ENCODE assay signal across 9 cellular contexts in the genomic region with DNA sequence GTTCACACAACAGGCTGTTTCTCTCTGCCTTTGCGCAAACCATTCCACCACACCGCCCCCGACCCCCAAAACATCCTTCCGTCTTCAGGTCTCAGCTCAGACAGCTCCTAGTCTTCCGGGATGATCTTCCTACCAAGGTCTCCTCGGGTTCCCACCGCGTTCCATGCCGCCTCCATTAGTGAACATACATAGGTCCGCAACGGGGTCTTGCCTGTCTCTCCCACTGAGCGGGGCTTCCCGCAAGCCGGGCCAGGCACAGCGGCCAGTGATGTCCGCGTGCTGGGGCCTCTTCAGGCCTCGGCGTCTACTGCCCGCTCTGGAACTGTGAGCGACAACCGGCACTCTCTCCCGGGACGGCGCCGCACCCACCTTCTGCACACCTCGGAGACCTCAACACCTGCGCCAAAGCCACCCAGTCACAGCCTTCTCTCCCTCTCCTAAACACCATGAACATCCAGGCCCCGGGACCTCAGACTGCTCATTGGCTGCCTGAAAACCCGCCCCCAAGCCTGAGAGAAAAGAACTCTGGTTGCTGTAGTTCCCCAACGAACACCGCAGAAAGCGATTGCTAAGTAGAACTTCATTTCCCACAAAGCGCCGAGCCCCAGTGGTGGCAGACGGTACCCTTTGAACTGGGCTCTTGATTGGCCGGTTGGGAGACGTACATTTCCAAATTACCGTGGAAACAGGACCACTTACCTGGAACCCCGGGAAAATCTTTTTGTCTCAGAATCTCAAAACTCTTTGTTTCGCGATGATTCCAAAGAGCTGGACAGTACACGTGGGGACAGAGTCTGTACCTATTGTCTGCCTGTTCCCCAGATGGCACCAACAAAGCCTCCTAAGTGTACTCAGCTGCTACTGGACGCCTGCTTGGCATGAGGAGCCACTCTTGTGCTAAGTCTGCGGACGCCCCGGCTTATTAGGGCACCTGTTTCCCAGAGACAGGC. TPM values are rescaled to one million over a fixed set of nuclear protein-coding genes. Genes with fewer than 3 reads are reported as not detected.
DNase-seq lines count a peak whose midpoint lies in the region; ATAC-seq and TF ChIP-seq lines count a peak whose summit lies in the region.
"Had no signal": no experiment of that assay in that cellular context is flagged by ENCODE, and none has a peak within 500 bp of the region (broad histone marks: within the 10 kb centered on the region; RNA-seq: fewer than 3 reads in every experiment).

No MANE protein-coding gene starts in this region.

- no peak for TF ChIP-seq CTCF in AG09309 (IDR thresholded peaks at IDR 0.05; ENCODE audit: control insufficient read depth, insufficient read depth, low read depth, low read length, missing control alignments)

- DNase-seq in AG09309 (ENCODE audit: low read depth) (peak; percentile 74), NCI-H748 (lab: John Stamatoyannopoulos, UW; ENCODE audit: unreplicated experiment) (peak; percentile 99), epidermal melanocyte (ENCODE audit: insufficient read length, low spot score) (peak; percentile 98)
- peak; percentile 95 for DNase-seq in activated CD8-positive, alpha-beta memory T cell treated with anti-CD3 and anti-CD28 coated beads, Interleukin-2, amount 10 ng/mL, durations not matched to agents 7 days and 5 days
- DNase-seq in stimulated activated CD8-positive, alpha-beta memory T cell treated with anti-CD3 and anti-CD28 coated beads, Interleukin-15, amount 100 ng/mL, for 1 hour (ENCODE audit: low read depth): peak; percentile 76

- 55 to 56% methylated on average over 40 to 47 of the region's 47 CpGs for WGBS in mesodermal cell (ENCODE audit: insufficient coverage in 2 of 2), 2 experiments

- H3K27me3 Mint-ChIP-seq in activated CD8-positive, alpha-beta memory T cell treated with anti-CD3 and anti-CD28 coated beads, Interleukin-2, amount 10 ng/mL, durations not matched to agents 7 days and 5 days: no peaks in the 10 kb centered on the region
- H3K27me3 Mint-ChIP-seq: IgD-negative memory B cell had no signal

- no peaks in the 10 kb centered on the region for H3K4me1 ChIP-seq in mesodermal cell (ENCODE audit: control insufficient read depth, insufficient read depth, low read length, poor library complexity, severe bottlenecking)

- no peak overlapping the region for H3K27ac Mint-ChIP-seq in activated CD8-positive, alpha-beta memory T cell treated with anti-CD3 and anti-CD28 coated beads, Interleukin-2, amount 10 ng/mL, durations not matched to agents 7 days and 5 days
- H3K27ac Mint-ChIP-seq: IgD-negative memory B cell had no signal

- H3K4me1 Mint-ChIP-seq in activated CD8-positive, alpha-beta memory T cell treated with anti-CD3 and anti-CD28 coated beads, Interleukin-2, amount 10 ng/mL, durations not matched to agents 7 days and 5 days: peaks cover 12% of the 10 kb centered on the region

- H3K27ac ChIP-seq in mesodermal cell (ENCODE audit: low read depth, low read length, severe bottlenecking): peak overlapping the region; percentile 32

- no peak overlapping the region for H3K4me3 Mint-ChIP-seq in activated CD8-positive, alpha-beta memory T cell treated with anti-CD3 and anti-CD28 coated beads, Interleukin-2, amount 10 ng/mL, durations not matched to agents 7 days and 5 days

- H3K9me3 ChIP-seq in mesodermal cell (ENCODE audit: control insufficient read depth, low read length): no peaks in the 10 kb centered on the region

- peaks cover 17% of the 10 kb centered on the region for H3K36me3 Mint-ChIP-seq in activated CD8-positive, alpha-beta memory T cell treated with anti-CD3 and anti-CD28 coated beads, Interleukin-2, amount 10 ng/mL, durations not matched to agents 7 days and 5 days

- peaks cover 31% of the 10 kb centered on the region for H3K36me3 ChIP-seq in mesodermal cell (ENCODE audit: control insufficient read depth, insufficient read depth, low read length)

- H3K9me3 Mint-ChIP-seq in activated CD8-positive, alpha-beta memory T cell treated with anti-CD3 and anti-CD28 coated beads, Interleukin-2, amount 10 ng/mL, durations not matched to agents 7 days and 5 days (ENCODE audit: low read depth): no peaks in the 10 kb centered on the region
- H3K9me3 Mint-ChIP-seq: IgD-negative memory B cell had no signal

- ATAC-seq in GM19035 (IDR thresholded peaks at IDR 0.05; ENCODE audit: unreplicated experiment) (peak; percentile 90), HG03378 (IDR thresholded peaks at IDR 0.05; ENCODE audit: unreplicated experiment) (peak; percentile 64)
- ATAC-seq in activated CD8-positive, alpha-beta memory T cell treated with anti-CD3 and anti-CD28 coated beads, Interleukin-2, amount 10 ng/mL, durations not matched to agents 7 days and 5 days: peak; percentile 99

- H3K4me3 ChIP-seq in AG09309 (ENCODE audit: control insufficient read depth, low read depth, low read length) (peak overlapping the region; percentile 81), mesodermal cell (ENCODE audit: extremely low read depth, insufficient read depth, low read length, poor library complexity, severe bottlenecking) (peak overlapping the region; percentile 42)

- CTCF ChIA-PET in activated CD8-positive, alpha-beta memory T cell treated with anti-CD3 and anti-CD28 coated beads, Interleukin-2, amount 10 ng/mL, durations not matched to agents 7 days and 5 days (lab: Charles Lee): interaction anchor here (0.7 to 1.6 kb wide), 5 partner anchors 18 to 55 kb away, joined by 3 to 7 read pairs (median 3); no protein-coding TSS in a partner anchor

RNA-seq across cellular contexts. Expression of gene DYRK1B, which starts 9.5 kb away (rescaled TPM):
- total RNA-seq in activated CD8-positive, alpha-beta memory T cell treated with anti-CD3 and anti-CD28 coated beads, Interleukin-2, amount 10 ng/mL, durations not matched to agents 7 days and 5 days: 1 to 10 TPM; 7.5 to 7.7 TPM
- 23.8 TPM for polyA plus RNA-seq in mesodermal cell (2013, experiment 1 of 2)
- polyA plus RNA-seq in mesodermal cell (2013, experiment 2 of 2): 23.7 TPM

RNA-seq across cellular contexts. Expression of gene FBL, which starts 21.8 kb away (rescaled TPM):
- 100 to 1,000 TPM; 374 to 453 TPM for total RNA-seq in activated CD8-positive, alpha-beta memory T cell treated with anti-CD3 and anti-CD28 coated beads, Interleukin-2, amount 10 ng/mL, durations not matched to agents 7 days and 5 days
- 269 TPM for polyA plus RNA-seq in mesodermal cell (2013, experiment 1 of 2)
- 261 TPM for polyA plus RNA-seq in mesodermal cell (2013, experiment 2 of 2)

RNA-seq across cellular contexts. Expression of gene LEUTX, which starts 45.8 kb away (rescaled TPM):
- total RNA-seq in activated CD8-positive, alpha-beta memory T cell treated with anti-CD3 and anti-CD28 coated beads, Interleukin-2, amount 10 ng/mL, durations not matched to agents 7 days and 5 days: not detected
- not detected for polyA plus RNA-seq in mesodermal cell (2013, experiment 1 of 2)
- not detected for polyA plus RNA-seq in mesodermal cell (2013, experiment 2 of 2)
- polyA plus RNA-seq: IgD-negative memory B cell had no signal

Comparison
In these comparisons a context has a peak if more than half of its experiments do, and no peak if none do; other contexts are left out.
1. Peak in every context shown above with its lines: DNase-seq, ATAC-seq, H3K4me3 ChIP-seq and H3K27ac ChIP-seq.